9 cellular contexts compared by ENCODE assay signal in genomic region chr1:240455228-240455821, GRCh38.
DNase-seq lines count a peak whose midpoint lies in the region; ATAC-seq and TF ChIP-seq lines count a peak whose summit lies in the region.
"Had no signal": no experiment of that assay in that cellular context is flagged by ENCODE, and none has a peak within 500 bp of the region (broad histone marks: within the 10 kb centered on the region; RNA-seq: fewer than 3 reads in every experiment).

No MANE protein-coding gene starts in this region.

- H3K27me3 Mint-ChIP-seq in MCF 10A (ENCODE audit: insufficient read depth, unreplicated experiment): no peaks in the 10 kb centered on the region
- no peaks in the 10 kb centered on the region for H3K27me3 Mint-ChIP-seq in activated CD8-positive, alpha-beta T cell treated with anti-CD3 and anti-CD28 coated beads for 36 hours

- POLR2A ChIA-PET in MCF 10A (lab: Yijun Ruan, JAX): interaction anchor here (0.6 to 1.8 kb wide), 4 partner anchors 18 to 148 kb away, joined by 3 to 5 read pairs (median 3); no protein-coding TSS in a partner anchor
- POLR2A ChIA-PET in activated CD8-positive, alpha-beta T cell treated with anti-CD3 and anti-CD28 coated beads for 36 hours (lab: Charles Lee): no interaction called here

- no peak for TF ChIP-seq EP300 in transverse colon (IDR thresholded peaks at IDR 0.05; ENCODE audit: low read depth)

- no peaks in the 10 kb centered on the region for H3K36me3 ChIP-seq in breast epithelium
- no peaks in the 10 kb centered on the region for H3K36me3 ChIP-seq in transverse colon
- H3K36me3 ChIP-seq: ovary had no signal

- peak; percentile 38 for TF ChIP-seq CTCF in MCF 10A (IDR thresholded peaks at IDR 0.05; ENCODE audit: unreplicated experiment)
- TF ChIP-seq CTCF in breast epithelium (IDR thresholded peaks at IDR 0.05): peak in 1 of 3 donors; percentile 15
- peak; percentile 29 to 48 (median 37) for TF ChIP-seq CTCF in transverse colon (IDR thresholded peaks at IDR 0.05)
- no peak for TF ChIP-seq CTCF in activated CD8-positive, alpha-beta T cell treated with anti-CD3 and anti-CD28 coated beads for 36 hours (IDR thresholded peaks at IDR 0.05)

- TF ChIP-seq POLR2A in breast epithelium (IDR thresholded peaks at IDR 0.05) (no peak), transverse colon (IDR thresholded peaks at IDR 0.05) (no peak)

- no peak overlapping the region for H3K27ac ChIP-seq in breast epithelium
- no peak overlapping the region for H3K27ac ChIP-seq in transverse colon
- H3K27ac ChIP-seq: ovary had no signal

- H3K4me3 Mint-ChIP-seq in MCF 10A (ENCODE audit: unreplicated experiment): no peak overlapping the region
- no peak overlapping the region for H3K4me3 Mint-ChIP-seq in activated CD8-positive, alpha-beta T cell treated with anti-CD3 and anti-CD28 coated beads for 36 hours

- H3K36me3 Mint-ChIP-seq in MCF 10A (ENCODE audit: insufficient read depth, unreplicated experiment): peaks cover 5% of the 10 kb centered on the region
- no peaks in the 10 kb centered on the region for H3K36me3 Mint-ChIP-seq in activated CD8-positive, alpha-beta T cell treated with anti-CD3 and anti-CD28 coated beads for 36 hours (ENCODE audit: low read depth)

- H3K4me1 ChIP-seq in breast epithelium: no peaks in the 10 kb centered on the region
- peaks cover 0 to 7% (median 3%) of the 10 kb centered on the region in 4 donors for H3K4me1 ChIP-seq in transverse colon

- intact Hi-C loops in MCF 10A (cut with micrococcal nuclease) (loop anchor here (1.0 kb wide), 3 partner anchors 147 to 264 kb away; no protein-coding TSS in a partner anchor), breast epithelium (cut with DNase I; ENCODE audit: low total_unique reads) (no loop called here), transverse colon (cut with DNase I; ENCODE audit: low total_unique reads) (no loop called here)
- intact Hi-C loops in activated CD8-positive, alpha-beta T cell treated with anti-CD3 and anti-CD28 coated beads for 36 hours (cut with micrococcal nuclease): loop anchor here (10.0 kb wide), 1 partner anchor 149 kb away; no protein-coding TSS in a partner anchor

- no peaks in the 10 kb centered on the region for H3K4me1 Mint-ChIP-seq in MCF 10A (ENCODE audit: insufficient read depth, unreplicated experiment)
- H3K4me1 Mint-ChIP-seq in activated CD8-positive, alpha-beta T cell treated with anti-CD3 and anti-CD28 coated beads for 36 hours (ENCODE audit: low read depth): no peaks in the 10 kb centered on the region

- no peak for ATAC-seq in HG03439 (IDR thresholded peaks at IDR 0.05; ENCODE audit: unreplicated experiment)
- ATAC-seq in activated CD8-positive, alpha-beta T cell treated with anti-CD3 and anti-CD28 coated beads for 36 hours: no peak

- in situ Hi-C loops in transverse colon (cut with MboI; ENCODE audit: low pct_ligation_motif_present in 1 of 4, low pct_unique_long_range_greater_than_20kb in 1 of 4, low sequenced_read_pairs in 3 of 4): no loop called here

- H3K27me3 ChIP-seq in breast epithelium (no peaks in the 10 kb centered on the region), transverse colon (no peaks in the 10 kb centered on the region)
- H3K27me3 ChIP-seq: ovary had no signal

- no peak overlapping the region for H3K27ac Mint-ChIP-seq in MCF 10A (ENCODE audit: low read depth, unreplicated experiment)
- no peak overlapping the region for H3K27ac Mint-ChIP-seq in activated CD8-positive, alpha-beta T cell treated with anti-CD3 and anti-CD28 coated beads for 36 hours

- DNase-seq in MCF 10A (ENCODE audit: unreplicated experiment) (peak; percentile 65), breast epithelium (ENCODE audit: low spot score in 2 of 2) (no peak), NCI-H69 (lab: John Stamatoyannopoulos, UW) (peak; percentile 41), fibroblast of peridontal ligament (ENCODE audit: extremely low read depth) (peak; percentile 26), transverse colon (no peak), middle frontal gyrus (ENCODE audit: extremely low spot score, low spot score) (no peak)
- DNase-seq in activated CD8-positive, alpha-beta T cell treated with anti-CD3 and anti-CD28 coated beads for 36 hours: no peak
- DNase-seq: ovary had no signal

- 71 to 82% methylated on average over 5 to 7 of the region's 7 CpGs for WGBS in transverse colon (ENCODE audit: low coverage in 1 of 2), 2 donors

- no TSS peak for BruUV-seq in MCF 10A (replicated peaks; lab: Mats Ljungman, UMichigan)

- H3K9me3 ChIP-seq in breast epithelium (no peaks in the 10 kb centered on the region), transverse colon (no peaks in the 10 kb centered on the region)
- H3K9me3 ChIP-seq: ovary had no signal

- H3K4me3 ChIP-seq in breast epithelium: no peak overlapping the region
- no peak overlapping the region for H3K4me3 ChIP-seq in transverse colon
- H3K4me3 ChIP-seq: ovary had no signal

- no peaks in the 10 kb centered on the region for H3K9me3 Mint-ChIP-seq in MCF 10A (ENCODE audit: unreplicated experiment)
- H3K9me3 Mint-ChIP-seq in activated CD8-positive, alpha-beta T cell treated with anti-CD3 and anti-CD28 coated beads for 36 hours: no peaks in the 10 kb centered on the region

- CTCF ChIA-PET in MCF 10A (lab: Yijun Ruan, JAX): interaction anchor here (0.6 to 6.1 kb wide), 33 partner anchors 10 to 493 kb away, joined by 3 to 53 read pairs (median 4); no protein-coding TSS in a partner anchor
- CTCF ChIA-PET in activated CD8-positive, alpha-beta T cell treated with anti-CD3 and anti-CD28 coated beads for 36 hours (lab: Charles Lee): interaction anchor here (1.1 to 1.5 kb wide), 4 partner anchors 9 to 17 kb away, joined by 3 to 4 read pairs (median 4); no protein-coding TSS in a partner anchor

Comparison
In these comparisons a context has a peak if more than half of its experiments do, and no peak if none do; other contexts are left out.
1. DNase-seq: peak in MCF 10A (single experiment), NCI-H69 (single experiment) and fibroblast of peridontal ligament (single experiment); none in breast epithelium (0 of 2), transverse colon (single experiment), middle frontal gyrus (single experiment) and activated CD8-positive, alpha-beta T cell treated with anti-CD3 and anti-CD28 coated beads for 36 hours (single experiment).
2. intact Hi-C loops: an anchor here in MCF 10A (1.0 kb wide) and activated CD8-positive, alpha-beta T cell treated with anti-CD3 and anti-CD28 coated beads for 36 hours (10.0 kb wide); none called in breast epithelium and transverse colon.